14 cellular contexts compared by ENCODE assay signal in genomic region chr17:49469831-49470568, GRCh38. TPM values are rescaled to one million over a fixed set of nuclear protein-coding genes. Genes with fewer than 3 reads are reported as not detected.
A peak's percentile ranks its signal among the peaks of the same experiment; 100 is the strongest.
DNase-seq lines count a peak whose midpoint lies in the region; ATAC-seq and TF ChIP-seq lines count a peak whose summit lies in the region.
"Had no signal": no experiment of that assay in that cellular context is flagged by ENCODE, and none has a peak within 500 bp of the region (broad histone marks: within the 10 kb centered on the region; RNA-seq: fewer than 3 reads in every experiment).

No MANE protein-coding gene starts in this region.

- H3K4me1 Mint-ChIP-seq in nephron progenitor cell = peaks cover 75% of the 10 kb centered on the region

- H3K9me3 Mint-ChIP-seq in nephron progenitor cell = peaks cover under 1% of the 10 kb centered on the region

- peaks cover 6% of the 10 kb centered on the region; the same call in 1 of the 2 replicates for H3K27me3 ChIP-seq in BE2C
- H3K27me3 ChIP-seq in SJCRH30 = peaks cover 6% of the 10 kb centered on the region
- peaks cover 10% of the 10 kb centered on the region for H3K27me3 ChIP-seq in thyroid gland

- H3K4me3 Mint-ChIP-seq in nephron progenitor cell = peak overlapping the region; percentile 65

- H3K27ac ChIP-seq in SJCRH30 (no peak overlapping the region), thyroid gland (no peak overlapping the region)
- H3K27ac ChIP-seq: SK-N-MC had no signal

- H3K9me3 ChIP-seq in BE2C = no peaks in the 10 kb centered on the region
- no peaks in the 10 kb centered on the region; the same call in 1 of the 2 replicates for H3K9me3 ChIP-seq in SJCRH30 (replicated peaks)
- no peaks in the 10 kb centered on the region for H3K9me3 ChIP-seq in thyroid gland
- H3K9me3 ChIP-seq: Caco-2 had no signal

- H3K36me3 ChIP-seq in BE2C = no peaks in the 10 kb centered on the region
- H3K36me3 ChIP-seq in SJCRH30 = no peaks in the 10 kb centered on the region
- no peaks in the 10 kb centered on the region for H3K36me3 ChIP-seq in thyroid gland

- H3K4me3 ChIP-seq in BE2C (ENCODE audit: low read depth, low read length) = peak overlapping the region; percentile 44
- no peak overlapping the region for H3K4me3 ChIP-seq in SJCRH30
- H3K4me3 ChIP-seq in thyroid gland (replicated peaks in 1 of 3) = no peak overlapping the region

- no peaks in the 10 kb centered on the region for H3K4me1 ChIP-seq in BE2C
- peaks cover 25% of the 10 kb centered on the region for H3K4me1 ChIP-seq in SJCRH30
- peaks cover 6 to 7% of the 10 kb centered on the region in 2 donors for H3K4me1 ChIP-seq in thyroid gland
- H3K4me1 ChIP-seq: Caco-2 had no signal

- WGBS in thyroid gland, 2 donors = 10 to 12% methylated on average over 26 to 42 of the region's 51 CpGs

- H3K27ac Mint-ChIP-seq in nephron progenitor cell = no peak overlapping the region
- H3K27ac Mint-ChIP-seq: effector memory CD8-positive, alpha-beta T cell had no signal

- peaks cover 75% of the 10 kb centered on the region for H3K27me3 Mint-ChIP-seq in nephron progenitor cell (ENCODE audit: low read depth, poor library complexity)

- TF ChIP-seq POLR2A in thyroid gland (IDR thresholded peaks at IDR 0.05) = no peak

- H3K36me3 Mint-ChIP-seq in nephron progenitor cell (ENCODE audit: low read depth) = no peaks in the 10 kb centered on the region

- ATAC-seq in left cardiac atrium = peak; percentile 39 to 41
- no peak for ATAC-seq in HG03571 (IDR thresholded peaks at IDR 0.05; ENCODE audit: unreplicated experiment)
- ATAC-seq: effector memory CD8-positive, alpha-beta T cell had no signal

- TF ChIP-seq CTCF in BE2C (IDR thresholded peaks at IDR 0.05; ENCODE audit: low read depth, low read length) (no peak), nephron progenitor cell (IDR thresholded peaks at IDR 0.05) (no peak), thyroid gland (IDR thresholded peaks at IDR 0.05) (no peak)

- DNase-seq in BE2C (peak; percentile 25), NCI-H2227 (lab: John Stamatoyannopoulos, UW; ENCODE audit: unreplicated experiment) (peak; percentile 63), left cardiac atrium (peak; percentile 57), nephron progenitor cell (peak; percentile 83), SJCRH30 (no peak), NCI-H524 treated with DMSO at 0.1 percent for 48 hours (lab: John Stamatoyannopoulos, UW) (no peak), thyroid gland (no peak)
- DNase-seq: activated naive CD4-positive, alpha-beta T cell; Caco-2; effector memory CD8-positive, alpha-beta T cell; MM.1S; NCI-H524 had no signal

- intact Hi-C loops in left cardiac atrium (cut with DNase I) (no loop called here), thyroid gland (cut with DNase I) (no loop called here)

RNA-seq across cellular contexts. Expression of gene NGFR, which starts 25.1 kb away (rescaled TPM):
- 0.48 TPM for polyA plus RNA-seq in BE2C (2012; ENCODE audit: insufficient read depth, insufficient read length, low read depth)
- total RNA-seq in left cardiac atrium (10 to 100 TPM; 13.7 to 31.1 TPM), thyroid gland (10 to 100 TPM; 14.5 to 34.0 (median 21.1) TPM)
- total RNA-seq in SJCRH30 (2014; rRNA removed; shearing (Covaris generic)) = 104 and 105 TPM in 2 replicates

RNA-seq across cellular contexts. Expression of gene PHB1, which starts 55.3 kb away (rescaled TPM):
- 523 TPM for polyA plus RNA-seq in BE2C (2012; ENCODE audit: insufficient read depth, insufficient read length, low read depth)
- total RNA-seq in left cardiac atrium (100 to 1,000 TPM; 203 to 215 TPM), thyroid gland (100 to 1,000 TPM in 2 of 4 donors, 10 to 100 TPM in 2; 77.5 to 129 (median 103) TPM)
- 240 and 249 TPM in 2 replicates for total RNA-seq in SJCRH30 (2014; rRNA removed; shearing (Covaris generic))

Comparison
In these comparisons a context has a peak if more than half of its experiments do, and no peak if none do; other contexts are left out.
1. DNase-seq: peak in BE2C (single experiment), NCI-H2227 (single experiment), left cardiac atrium (single experiment) and nephron progenitor cell (single experiment); none in SJCRH30 (0 of 2), NCI-H524 treated with DMSO at 0.1 percent for 48 hours (single experiment) and thyroid gland (0 of 2).